In genomic region chr3:151327571-151328198, GRCh38 we compare ENCODE assay signal across 9 cellular contexts. TPM values are rescaled to one million over a fixed set of nuclear protein-coding genes. Genes with fewer than 3 reads are reported as not detected.
DNase-seq lines count a peak whose midpoint lies in the region; ATAC-seq and TF ChIP-seq lines count a peak whose summit lies in the region.
"Had no signal": no experiment of that assay in that cellular context is flagged by ENCODE, and none has a peak within 500 bp of the region (broad histone marks: within the 10 kb centered on the region; RNA-seq: fewer than 3 reads in every experiment).

No MANE protein-coding gene starts in this region.

- peaks cover 7% of the 10 kb centered on the region for H3K9me3 Mint-ChIP-seq in type B pancreatic cell

- H3K4me3 ChIP-seq in AG04450 (ENCODE audit: low read depth, low read length) (no peak overlapping the region), HEK293 (ENCODE audit: low read depth, low read length) (no peak overlapping the region), heart right ventricle (peak overlapping the region in 7 of 10 donors; percentile 2 to 52 (median 26))

- H3K27ac ChIP-seq in AG04450 (ENCODE audit: low read depth, low read length) (no peak overlapping the region), HEK293 (ENCODE audit: extremely low read depth, low read depth, low read length) (no peak overlapping the region), heart right ventricle (peak overlapping the region in 2 of 10 donors; percentile 38 to 81)

- H3K36me3 Mint-ChIP-seq in type B pancreatic cell, result no peaks in the 10 kb centered on the region

- H3K27ac Mint-ChIP-seq in type B pancreatic cell, result no peak overlapping the region

- intact Hi-C loops in heart right ventricle (cut with DNase I), result loop anchor here in 2 of 10 donors (5.0 kb wide), 2 partner anchors 155 to 160 kb away; no protein-coding TSS in a partner anchor
- intact Hi-C loops in posterior vena cava (cut with DNase I), result no loop called here

- peak in 2 of 8 donors; percentile 40 to 54 for ATAC-seq in heart right ventricle

- peak; percentile 64 for TF ChIP-seq CTCF in AG04450 (IDR thresholded peaks at IDR 0.05; ENCODE audit: low read depth, low read length)
- TF ChIP-seq CTCF in HEK293 (tag by site-specific recombination; IDR thresholded peaks at IDR 0.05), result no peak
- TF ChIP-seq CTCF in heart right ventricle (IDR thresholded peaks at IDR 0.05), result peak; percentile 33 to 76 (median 66)
- TF ChIP-seq CTCF in type B pancreatic cell (conservative IDR thresholded peaks at IDR 0.05), result peak; percentile 79

- no peaks in the 10 kb centered on the region for H3K9me3 ChIP-seq in AG04450 (ENCODE audit: control insufficient read depth, insufficient read depth, low read length)
- H3K9me3 ChIP-seq in HEK293 (ENCODE audit: control insufficient read depth, insufficient read depth, low read depth, low read length), result no peaks in the 10 kb centered on the region
- H3K9me3 ChIP-seq in heart right ventricle, result no peaks in the 10 kb centered on the region

- DNase-seq in AG04450 (ENCODE audit: low read depth, low spot score) (no peak), SW480 (ENCODE audit: low spot score) (peak; percentile 31), heart right ventricle (no peak), type B pancreatic cell (ENCODE audit: extremely low spot score, unreplicated experiment) (no peak), posterior vena cava (ENCODE audit: low spot score) (no peak)
- DNase-seq in stimulated activated CD4-positive, alpha-beta T cell treated with anti-CD3 and anti-CD28 coated beads, Interleukin-2, amount 100 ng/mL, for 48 hours, result no peak
- no peak for DNase-seq in activated CD4-positive, alpha-beta T cell treated with anti-CD3 and anti-CD28 coated beads for 48 hours

- H3K4me1 ChIP-seq in HEK293 (ENCODE audit: control insufficient read depth, insufficient read depth, low read length), result no peaks in the 10 kb centered on the region
- H3K4me1 ChIP-seq in heart right ventricle, result peaks cover 0 to 53% (median 0%) of the 10 kb centered on the region in 9 donors

- no peak overlapping the region for H3K4me3 Mint-ChIP-seq in type B pancreatic cell

- no peaks in the 10 kb centered on the region for H3K36me3 ChIP-seq in HEK293 (ENCODE audit: control insufficient read depth in 2 of 2, insufficient read depth in 1 of 2, low read length in 2 of 2)
- no peaks in the 10 kb centered on the region for H3K36me3 ChIP-seq in heart right ventricle

- POLR2A ChIA-PET in AG04450 (lab: Yijun Ruan, JAX) (no interaction called here), HEK293 (lab: Yijun Ruan, JAX) (no interaction called here)

- no peaks in the 10 kb centered on the region for H3K27me3 ChIP-seq in AG04450 (ENCODE audit: control insufficient read depth, insufficient read depth, low read length)
- no peaks in the 10 kb centered on the region for H3K27me3 ChIP-seq in heart right ventricle

- no peaks in the 10 kb centered on the region for H3K4me1 Mint-ChIP-seq in type B pancreatic cell (ENCODE audit: unreplicated experiment)

- CTCF ChIA-PET in AG04450 (lab: Charles Lee) (interaction anchor here (0.6 to 5.1 kb wide), 49 partner anchors 9 to 1817 kb away, joined by 3 to 33 read pairs (median 4); no protein-coding TSS in a partner anchor), HEK293 (lab: Yijun Ruan, JAX) (interaction anchor here (0.6 to 3.0 kb wide), 11 partner anchors 18 to 449 kb away, joined by 3 to 8 read pairs (median 3); no protein-coding TSS in a partner anchor)

- WGBS in heart right ventricle, 2 donors, result 19 to 21% methylated on average over 3 of the region's 3 CpGs

- no peaks in the 10 kb centered on the region for H3K27me3 Mint-ChIP-seq in type B pancreatic cell

TF ChIP-seq in HEK293, 187 proteins besides CTCF, POLR2A, EP300 and RAD21:
- no peak for TF ChIP-seq HOXD13 (CRISPR knock-in tag; IDR thresholded peaks at IDR 0.05; ENCODE audit: borderline replicate concordance)
- TF ChIP-seq ATF2 (tag by site-specific recombination; IDR thresholded peaks at IDR 0.05; ENCODE audit: low read depth), result no peak
- TF ChIP-seq ZNF654 (tag by site-specific recombination; IDR thresholded peaks at IDR 0.05; ENCODE audit: low read depth), result peak; percentile 26

RNA-seq across cellular contexts. Expression of gene P2RY13, which starts 1.7 kb away (rescaled TPM):
- polyA plus RNA-seq in AG04450 (2011; rRNA removed), result not detected in 2 replicates
- polyA minus RNA-seq in AG04450 (2011; rRNA and poly(A)+ RNA removed), result not detected in 2 replicates
- 1 to 10 TPM in 2 of 10 donors, under 1 TPM in 8; 0.26 to 4.9 (median 0.44) TPM for total RNA-seq in heart right ventricle
- polyA plus RNA-seq in heart right ventricle, result under 1 TPM; 0.14 to 0.15 TPM
- total RNA-seq in type B pancreatic cell (ENCODE audit: low replicate concordance), result not detected in 2 replicates
- total RNA-seq in posterior vena cava, result 1 to 10 TPM; 1.4 to 2.7 TPM
- total RNA-seq: dermis microvascular lymphatic vessel endothelial cell had no signal

RNA-seq across cellular contexts. Expression of gene GPR87, which starts 11.1 kb away (rescaled TPM):
- polyA plus RNA-seq in AG04450 (2011; rRNA removed) (not detected in 2 replicates), heart right ventricle (under 1 TPM in 1 of 2 donors, not detected in 1; 0.01 TPM)
- not detected in 2 replicates for polyA minus RNA-seq in AG04450 (2011; rRNA and poly(A)+ RNA removed)
- total RNA-seq in heart right ventricle (not detected), type B pancreatic cell (ENCODE audit: low replicate concordance) (5.5 and 28.9 TPM in 2 replicates), posterior vena cava (not detected)

RNA-seq across cellular contexts. Expression of gene P2RY14, which starts 49.3 kb away (rescaled TPM):
- polyA plus RNA-seq in AG04450 (2011; rRNA removed) (not detected in 2 replicates), heart right ventricle (1 to 10 TPM in 1 of 2 donors, under 1 TPM in 1; 0.72 to 4.0 TPM)
- not detected in 2 replicates for polyA minus RNA-seq in AG04450 (2011; rRNA and poly(A)+ RNA removed)
- total RNA-seq in heart right ventricle (1 to 10 TPM; 1.5 to 5.3 (median 2.7) TPM), type B pancreatic cell (ENCODE audit: low replicate concordance) (0.14 and 0.60 TPM in 2 replicates), posterior vena cava (1 to 10 TPM; 1.4 to 5.3 TPM)
- total RNA-seq: dermis microvascular lymphatic vessel endothelial cell had no signal

RNA-seq across cellular contexts. Expression of gene P2RY12, which starts 56.9 kb away (rescaled TPM):
- polyA plus RNA-seq in AG04450 (2011; rRNA removed) (not detected in 2 replicates), heart right ventricle (under 1 TPM; 0.33 to 0.37 TPM)
- not detected in 2 replicates for polyA minus RNA-seq in AG04450 (2011; rRNA and poly(A)+ RNA removed)
- total RNA-seq in heart right ventricle (1 to 10 TPM in 4 of 10 donors, under 1 TPM in 5, not detected in 1; 0.33 to 3.1 (median 0.81) TPM), type B pancreatic cell (ENCODE audit: low replicate concordance) (not detected in 2 replicates), posterior vena cava (1 to 10 TPM; 3.1 to 3.7 TPM)
- total RNA-seq: dermis microvascular lymphatic vessel endothelial cell had no signal

Comparison
In these comparisons a context has a peak if more than half of its experiments do, and no peak if none do; other contexts are left out.
1. H3K4me3 ChIP-seq: peak in heart right ventricle (7 of 10); none in AG04450 (single experiment) and HEK293 (single experiment).